In genomic region chr17:55296171-55296695, GRCh38 we compare ENCODE assay signal across 11 cellular contexts. TPM values are rescaled to one million over a fixed set of nuclear protein-coding genes. Genes with fewer than 3 reads are reported as not detected.
DNase-seq lines count a peak whose midpoint lies in the region; ATAC-seq and TF ChIP-seq lines count a peak whose summit lies in the region.
"Had no signal": no experiment of that assay in that cellular context is flagged by ENCODE, and none has a peak within 500 bp of the region (broad histone marks: within the 10 kb centered on the region; RNA-seq: fewer than 3 reads in every experiment).

No MANE protein-coding gene starts in this region.

- no peak for TF ChIP-seq POLR2A in gastroesophageal sphincter (IDR thresholded peaks at IDR 0.05)

- intact Hi-C loops in CD14-positive monocyte (cut with micrococcal nuclease): loop anchor here in 1 of 2 donors (2.0 kb wide), 1 partner anchor 303 kb away; no protein-coding TSS in a partner anchor
- intact Hi-C loops in PC-9 (cut with micrococcal nuclease; ENCODE audit: unreplicated experiment): loop anchor here (2.0 to 5.0 kb wide), 2 partner anchors 244 to 303 kb away; no protein-coding TSS in a partner anchor

- POLR2A ChIA-PET in PC-9 (lab: Charles Lee; ENCODE audit: unreplicated experiment): no interaction called here

- WGBS in gastroesophageal sphincter (ENCODE audit: low coverage in 1 of 2), 2 donors: 36 to 37% methylated on average over 6 of the region's 6 CpGs

- TF ChIP-seq CTCF in CD14-positive monocyte (IDR thresholded peaks at IDR 0.05): peak; percentile 68
- peak; percentile 29; the same call in 1 of the 2 replicates for TF ChIP-seq CTCF in PC-9 (conservative IDR thresholded peaks at IDR 0.05)
- TF ChIP-seq CTCF in gastroesophageal sphincter (IDR thresholded peaks at IDR 0.05): no peak

- H3K4me3 Mint-ChIP-seq in CD14-positive monocyte: no peak overlapping the region

- no peak overlapping the region for H3K4me2 ChIP-seq in PC-9

- H3K9me3 ChIP-seq in PC-9 (ENCODE audit: insufficient read depth, low read depth) (no peaks in the 10 kb centered on the region), gastroesophageal sphincter (no peaks in the 10 kb centered on the region), stomach smooth muscle (ENCODE audit: control insufficient read depth in 2 of 2, low read length in 2 of 2) (no peaks in the 10 kb centered on the region)
- H3K9me3 ChIP-seq: SJSA1 had no signal

- no peak for DNase-seq in CD14-positive monocyte (ENCODE audit: low spot score)
- no peak for DNase-seq in PC-9
- no peak for DNase-seq in activated T-cell treated with anti-CD3 and anti-CD28 coated beads for 4 hours
- DNase-seq in cerebellar cortex (ENCODE audit: low spot score): no peak
- DNase-seq: GF-D8, NCI-H187 treated with DMSO at 0.1 percent for 48 hours, NCI-H524 treated with DMSO at 0.1 percent for 48 hours had no signal

- H3K4me1 Mint-ChIP-seq in CD14-positive monocyte: peaks cover 13% of the 10 kb centered on the region

- no peak overlapping the region for H3K9ac ChIP-seq in stomach smooth muscle (ENCODE audit: low read length in 2 of 2)

- no peak overlapping the region for H3K27ac Mint-ChIP-seq in CD14-positive monocyte

- H4K20me1 ChIP-seq in PC-9 (ENCODE audit: insufficient read depth): no peaks in the 10 kb centered on the region

- no peak overlapping the region for H2AFZ ChIP-seq in PC-9

- no peaks in the 10 kb centered on the region for H3F3A ChIP-seq in PC-9 (ENCODE audit: insufficient read depth, low read depth)

- H3K27me3 ChIP-seq in PC-9 (ENCODE audit: insufficient read depth, low read depth) (0 out of 2 replicates have a peak, but pooled peaks cover under 1% of the 10 kb centered on the region), gastroesophageal sphincter (no peaks in the 10 kb centered on the region), stomach smooth muscle (ENCODE audit: control insufficient read depth in 1 of 2, insufficient read depth in 2 of 2, low read length in 2 of 2) (no peaks in the 10 kb centered on the region)
- H3K27me3 ChIP-seq: SJSA1 had no signal

- peaks cover 0 to 2% (median 0%) of the 10 kb centered on the region in 7 donors for H3K9me3 Mint-ChIP-seq in CD14-positive monocyte

- H3K9me2 ChIP-seq in PC-9 (ENCODE audit: insufficient read depth): no peaks in the 10 kb centered on the region

- H3K27ac ChIP-seq in PC-9: no peak overlapping the region
- peak overlapping the region; percentile 86 to 97 (median 94) for H3K27ac ChIP-seq in gastroesophageal sphincter
- peak overlapping the region; percentile 77 for H3K27ac ChIP-seq in stomach smooth muscle (ENCODE audit: low read length)
- H3K27ac ChIP-seq: SJSA1 had no signal

- H3K79me2 ChIP-seq in PC-9 (ENCODE audit: low read depth): no peaks in the 10 kb centered on the region

- CTCF ChIA-PET in PC-9 (lab: Charles Lee): no interaction called here

- H3K36me3 ChIP-seq in PC-9 (ENCODE audit: low read depth): no peaks in the 10 kb centered on the region
- peaks cover 0 to 30% of the 10 kb centered on the region in 2 donors for H3K36me3 ChIP-seq in gastroesophageal sphincter
- H3K36me3 ChIP-seq in stomach smooth muscle (ENCODE audit: control insufficient read depth in 2 of 2, insufficient read depth in 2 of 2, low read length in 2 of 2): peaks cover 4 to 20% of the 10 kb centered on the region in 2 donors
- H3K36me3 ChIP-seq: SJSA1 had no signal

- no peak for TF ChIP-seq EP300 in gastroesophageal sphincter (IDR thresholded peaks at IDR 0.05)

- ATAC-seq in gastroesophageal sphincter: no peak
- no peak for ATAC-seq in GM18511 (IDR thresholded peaks at IDR 0.05; ENCODE audit: unreplicated experiment)

- H3K4me3 ChIP-seq in PC-9 (no peak overlapping the region), gastroesophageal sphincter (no peak overlapping the region), stomach smooth muscle (ENCODE audit: low read length in 2 of 2) (no peak overlapping the region)
- H3K4me3 ChIP-seq: SJSA1 had no signal

- H3K4me1 ChIP-seq in PC-9 (replicated peaks; ENCODE audit: insufficient read depth): no peaks in the 10 kb centered on the region
- H3K4me1 ChIP-seq in gastroesophageal sphincter: peaks cover 4 to 56% (median 5%) of the 10 kb centered on the region in 3 donors
- peaks cover 9% of the 10 kb centered on the region for H3K4me1 ChIP-seq in stomach smooth muscle (ENCODE audit: control insufficient read depth, insufficient read depth, low read length)
- H3K4me1 ChIP-seq: SJSA1 had no signal

- no TSS peak for BruUV-seq in PC-9 (replicated peaks; lab: Mats Ljungman, UMichigan)

- peaks cover 0 to 4% (median 2%) of the 10 kb centered on the region in 3 donors for H3K27me3 Mint-ChIP-seq in CD14-positive monocyte (ENCODE audit: low read depth in 3 of 3)

- no peaks in the 10 kb centered on the region for H3K36me3 Mint-ChIP-seq in CD14-positive monocyte

RNA-seq across cellular contexts. Expression of gene HLF, which starts 31.5 kb away (rescaled TPM):
- polyA plus RNA-seq in CD14-positive monocyte: not detected
- total RNA-seq in PC-9 (2021) (not detected in 2 replicates), gastroesophageal sphincter (100 to 1,000 TPM in 3 of 4 donors, 10 to 100 TPM in 1; 59.4 to 186 (median 126) TPM)

Comparison
In these comparisons a context has a peak if more than half of its experiments do, and no peak if none do; other contexts are left out.
1. CTCF ChIP-seq: peak in CD14-positive monocyte (single experiment) and PC-9 (single experiment); none in gastroesophageal sphincter (0 of 4).
2. RNA of gene HLF, which starts 31.5 kb away (total RNA-seq): 59.4 to 186 TPM in gastroesophageal sphincter; not detected in PC-9; every median in the first group is over 10 times any median in the second.